ENCODE assay signal across 8 cellular contexts in the genomic region with DNA sequence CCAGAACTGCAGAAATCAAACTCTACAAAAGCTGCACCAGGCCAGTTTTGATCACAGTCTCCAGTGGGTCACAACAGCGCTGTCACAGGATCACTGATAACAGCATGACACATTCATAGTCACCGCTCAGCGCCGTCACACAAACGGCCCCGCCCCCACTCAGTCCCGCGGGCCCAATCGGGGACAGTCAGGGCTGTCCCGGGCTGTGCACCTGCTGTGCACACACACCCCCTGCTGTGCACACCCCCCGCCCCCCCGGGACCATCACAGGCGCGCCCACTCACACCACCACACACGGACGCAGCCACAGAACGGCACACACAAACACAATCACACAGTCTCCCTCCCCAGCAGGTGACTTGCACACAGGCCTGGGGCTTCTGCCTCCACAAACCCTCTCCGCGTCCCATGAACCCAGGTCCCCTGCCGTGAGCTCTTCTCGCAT. TPM values are rescaled to one million over a fixed set of nuclear protein-coding genes. Genes with fewer than 3 reads are reported as not detected.
DNase-seq lines count a peak whose midpoint lies in the region; ATAC-seq and TF ChIP-seq lines count a peak whose summit lies in the region.

No MANE protein-coding gene starts in this region.

- 1% methylated on average over 18 to 21 of the region's 21 CpGs for WGBS in lower leg skin, 2 donors

- intact Hi-C loops in colonic mucosa (cut with DNase I) = no loop called here
- intact Hi-C loops in lower leg skin (cut with DNase I; ENCODE audit: low total_unique reads) = no loop called here

- no peak for TF ChIP-seq POLR2A in lower leg skin (IDR thresholded peaks at IDR 0.05)

- peak; percentile 77 for ATAC-seq in GM21576 (IDR thresholded peaks at IDR 0.05; ENCODE audit: unreplicated experiment)

- H3K9ac ChIP-seq in colonic mucosa (ENCODE audit: low read depth in 2 of 2, low read length in 2 of 2) = peak overlapping the region; percentile 51 to 66

- H3K9me3 ChIP-seq in colonic mucosa = no peaks in the 10 kb centered on the region

- H3K27ac ChIP-seq in colonic mucosa = peak overlapping the region; percentile 11

- H3K4me3 ChIP-seq in colonic mucosa = peak overlapping the region; percentile 49
- peak overlapping the region; percentile 26 for H3K4me3 ChIP-seq in lower leg skin (ENCODE audit: low read depth, poor library complexity, severe bottlenecking)

- no peaks in the 10 kb centered on the region for H3K27me3 ChIP-seq in colonic mucosa

- DNase-seq in COR-L47 (lab: John Stamatoyannopoulos, UW) (peak; percentile 7), M059J (ENCODE audit: low read depth) (peak; percentile 68), colonic mucosa (peak; percentile 44), lower leg skin (ENCODE audit: low spot score in 2 of 2) (peak; percentile 14 to 86), kidney glomerular epithelial cell (lab: John Stamatoyannopoulos, UW) (no peak)
- peak; percentile 86 to 89 for DNase-seq in activated CD4-positive, alpha-beta T cell treated with anti-CD3 and anti-CD28 coated beads for 4 hours
- peak; percentile 69 to 84 (median 72) for DNase-seq in stimulated activated CD4-positive, alpha-beta T cell treated with anti-CD3 and anti-CD28 coated beads, TNF-alpha, amount 100 ng/mL, for 1 hour (ENCODE audit: low read depth in 3 of 3, low spot score in 1 of 3)

- H3K4me1 ChIP-seq in colonic mucosa = no peaks in the 10 kb centered on the region

- H3K36me3 ChIP-seq in colonic mucosa = no peaks in the 10 kb centered on the region

- TF ChIP-seq CTCF in colonic mucosa (IDR thresholded peaks at IDR 0.05) (no peak), lower leg skin (IDR thresholded peaks at IDR 0.05) (no peak)

RNA-seq across cellular contexts. Expression of a gene that starts 0.4 kb away (rescaled TPM):
- total RNA-seq in M059J (2014; rRNA removed; shearing (Covaris generic)) = 8.3 and 12.8 TPM in 2 replicates
- 1 to 10 TPM in 1 of 2 donors, under 1 TPM in 1; 0.37 to 1.9 TPM for total RNA-seq in colonic mucosa
- 1 to 10 TPM in 3 of 4 donors, under 1 TPM in 1; 0.95 to 3.3 (median 1.2) TPM for total RNA-seq in lower leg skin

RNA-seq across cellular contexts. Expression of a gene that starts 31.6 kb away (rescaled TPM):
- 7.4 and 10.4 TPM in 2 replicates for total RNA-seq in M059J (2014; rRNA removed; shearing (Covaris generic))
- total RNA-seq in colonic mucosa (1 to 10 TPM; 2.1 to 5.0 TPM), lower leg skin (1 to 10 TPM; 3.9 to 7.8 (median 6.7) TPM)
